In the genomic region with DNA sequence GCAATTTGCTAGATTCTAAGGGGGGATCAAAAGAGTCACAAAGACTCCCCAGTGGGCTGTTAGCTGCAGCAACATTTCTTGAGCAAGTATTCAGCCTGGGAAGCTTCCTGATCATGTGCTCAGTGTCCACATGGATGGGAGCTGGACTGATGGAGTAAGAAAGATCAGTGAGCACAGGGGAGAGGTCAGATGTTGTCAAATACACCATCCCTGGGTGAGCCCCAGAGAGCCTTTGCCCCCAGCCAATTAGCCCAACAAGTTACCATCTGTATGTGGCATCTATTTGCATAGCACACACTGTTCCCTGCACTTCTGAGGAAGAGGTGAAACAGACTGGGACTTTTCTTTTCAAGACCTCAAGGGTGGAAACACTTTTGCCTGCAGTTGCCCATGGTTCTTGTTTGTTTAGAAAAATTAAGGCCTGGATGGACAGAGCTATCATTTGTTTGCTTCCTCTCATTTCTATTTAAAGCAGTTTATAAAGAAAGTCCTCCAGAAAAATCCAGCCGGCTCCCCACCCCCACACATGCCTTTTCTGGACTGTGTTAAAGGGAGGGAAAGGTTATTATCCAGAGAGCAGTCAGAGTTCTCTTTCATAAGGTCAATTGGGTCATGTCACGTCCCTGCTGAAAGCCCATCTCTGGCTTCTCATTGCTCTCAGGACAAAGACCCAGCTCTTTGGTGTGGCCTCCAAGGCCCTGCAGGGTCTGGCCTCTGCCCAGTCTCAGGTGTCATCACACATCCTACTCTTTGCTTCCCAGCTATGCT, we compare ENCODE assay signal across 16 cellular contexts. TPM values are rescaled to one million over a fixed set of nuclear protein-coding genes. Genes with fewer than 3 reads are reported as not detected.
DNase-seq lines count a peak whose midpoint lies in the region; ATAC-seq and TF ChIP-seq lines count a peak whose summit lies in the region.
"Had no signal": no experiment of that assay in that cellular context is flagged by ENCODE, and none has a peak within 500 bp of the region (broad histone marks: within the 10 kb centered on the region; RNA-seq: fewer than 3 reads in every experiment).

No MANE protein-coding gene starts in this region.

- H3K4me1 ChIP-seq in left ventricle myocardium inferior, result peaks cover 12% of the 10 kb centered on the region
- H3K4me1 ChIP-seq in right atrium auricular region, result peaks cover 0 to 13% of the 10 kb centered on the region in 2 donors
- H3K4me1 ChIP-seq: A549, Peyer's patch had no signal

- H3K9me3 ChIP-seq in left ventricle myocardium inferior (replicated peaks) (peaks cover 10% of the 10 kb centered on the region), right atrium auricular region (no peaks in the 10 kb centered on the region)
- H3K9me3 ChIP-seq: A549, Peyer's patch had no signal

- no peak overlapping the region for H3K4me3 ChIP-seq in left ventricle myocardium inferior
- H3K4me3 ChIP-seq in right atrium auricular region, result no peak overlapping the region
- H3K4me3 ChIP-seq: A549, Peyer's patch had no signal

- no peaks in the 10 kb centered on the region for H3K27me3 ChIP-seq in left ventricle myocardium inferior (ENCODE audit: low read depth)
- H3K27me3 ChIP-seq in right atrium auricular region, result no peaks in the 10 kb centered on the region
- H3K27me3 ChIP-seq: Peyer's patch had no signal

- H3K27ac ChIP-seq in left ventricle myocardium inferior (replicated peaks) (peak overlapping the region; percentile 36), right atrium auricular region (no peak overlapping the region)
- H3K27ac ChIP-seq: A549, Peyer's patch had no signal

- intact Hi-C loops in left ventricle myocardium inferior (cut with micrococcal nuclease) (no loop called here), sciatic nerve (cut with DNase I) (no loop called here), posterior vena cava (cut with DNase I) (no loop called here)

- H3K36me3 ChIP-seq in left ventricle myocardium inferior, result no peaks in the 10 kb centered on the region
- no peaks in the 10 kb centered on the region for H3K36me3 ChIP-seq in right atrium auricular region
- H3K36me3 ChIP-seq: Peyer's patch had no signal

- DNase-seq in left ventricle myocardium inferior (no peak), right atrium auricular region (ENCODE audit: low spot score) (no peak), germinal center (ENCODE audit: low spot score) (peak; percentile 30), sciatic nerve (ENCODE audit: low spot score) (no peak), posterior vena cava (ENCODE audit: low spot score) (no peak), COR-L47 (lab: John Stamatoyannopoulos, UW) (no peak), AG08395 (ENCODE audit: low spot score) (no peak)
- DNase-seq: CD4-positive, alpha-beta memory T cell; GF-D8; H7; Kasumi-1; NCI-H187 treated with DMSO at 0.1 percent for 48 hours; NCI-H2171; Peyer's patch; SHP77 treated with DMSO at 0.1 percent for 48 hours had no signal

- peak; percentile 72 for ATAC-seq in sciatic nerve
- ATAC-seq: A549 had no signal

- TF ChIP-seq CTCF in left ventricle myocardium inferior (IDR thresholded peaks at IDR 0.05; ENCODE audit: borderline replicate concordance) (no peak), right atrium auricular region (IDR thresholded peaks at IDR 0.05) (no peak)

RNA-seq across cellular contexts. Expression of a gene that starts 10.0 kb away (rescaled TPM):
- 3.8 TPM for total RNA-seq in left ventricle myocardium inferior
- total RNA-seq in right atrium auricular region, result 1 to 10 TPM; 6.2 to 9.1 TPM
- total RNA-seq in sciatic nerve, result 13.5 TPM
- 1 to 10 TPM; 7.7 to 8.2 TPM for total RNA-seq in posterior vena cava
